ENCODE assay signal across 1 cellular context in the genomic region with DNA sequence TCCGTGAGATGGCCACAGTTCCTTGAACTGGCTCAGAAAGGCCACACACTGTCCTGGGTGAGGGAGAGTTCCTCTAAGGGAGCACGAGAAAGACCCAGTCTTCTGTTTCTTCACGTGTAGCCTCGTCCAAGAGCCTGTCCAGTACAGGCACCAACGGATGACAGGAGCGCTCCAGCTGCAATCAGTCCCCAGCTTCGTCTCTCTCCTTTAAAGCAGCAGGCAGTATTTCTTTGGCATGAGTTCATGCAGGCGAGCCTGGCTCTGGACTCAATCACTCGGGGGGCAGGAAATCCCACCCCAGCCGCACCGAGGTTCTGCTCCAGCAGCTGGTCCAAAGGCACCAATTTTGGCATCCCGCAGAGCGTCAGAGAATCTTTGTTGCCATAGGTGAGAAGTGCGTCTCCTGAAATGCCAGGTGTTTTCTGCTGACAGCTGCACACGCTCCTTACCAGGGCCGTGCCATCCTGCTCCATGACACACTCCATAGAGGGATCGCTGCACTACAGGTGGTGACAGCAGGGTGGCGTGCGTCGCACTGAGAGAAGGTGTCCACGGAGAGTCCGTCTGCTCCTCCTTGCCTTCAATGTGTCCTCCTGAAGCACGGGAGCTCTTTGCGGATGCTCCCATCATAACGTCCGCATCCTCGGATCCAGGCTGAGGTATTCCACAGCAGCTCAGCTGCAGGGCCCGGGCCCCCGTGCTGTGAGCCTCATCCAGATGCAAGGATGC.
A peak's percentile ranks its signal among the peaks of the same experiment; 100 is the strongest.
TF ChIP-seq lines count a peak whose summit lies in the region.

No MANE protein-coding gene starts in this region.

TF ChIP-seq in K562, 482 proteins besides CTCF, POLR2A, EP300 and RAD21 (continues in another document):
- TF ChIP-seq SMC3 (conservative IDR thresholded peaks at IDR 0.05; ENCODE audit: insufficient read depth, low read depth, low read length) (peak; percentile 70), FOSL1 (tag; conservative IDR thresholded peaks at IDR 0.05) (no peak), ZZZ3 (IDR thresholded peaks at IDR 0.05) (no peak), HNRNPLL (IDR thresholded peaks at IDR 0.05; ENCODE audit: low read depth, low read length, poor library complexity, severe bottlenecking) (peak; percentile 8), ZNF239 (CRISPR knock-in tag; IDR thresholded peaks at IDR 0.05) (no peak), ZNF707 (CRISPR knock-in tag; conservative IDR thresholded peaks at IDR 0.05) (no peak), MED1 (CRISPR knock-in tag; IDR thresholded peaks at IDR 0.05; ENCODE audit: borderline replicate concordance) (no peak), ARID2 (IDR thresholded peaks at IDR 0.05) (peak; percentile 29; the same call in 1 of the 2 replicates), RBM15 (IDR thresholded peaks at IDR 0.05; ENCODE audit: insufficient read depth, low read length) (no peak), SP1 (CRISPR knock-in tag; IDR thresholded peaks at IDR 0.05) (no peak), ZEB2 (IDR thresholded peaks at IDR 0.05) (no peak), MAFK (IDR thresholded peaks at IDR 0.05; ENCODE audit: low read length) (peak; percentile 2; the same call in 1 of the 2 replicates), MIER1 (IDR thresholded peaks at IDR 0.05; ENCODE audit: low read depth) (no peak), JUND (IDR thresholded peaks at IDR 0.05; ENCODE audit: borderline replicate concordance, low read depth, low read length) (0 out of 2 replicates have a peak, but pooled peaks have one; percentile 12), JUND (tag; IDR thresholded peaks at IDR 0.05; ENCODE audit: borderline replicate concordance, low read depth, low read length) (no peak), IFI16 (CRISPR knock-in tag; IDR thresholded peaks at IDR 0.05) (no peak), TCF3 (CRISPR knock-in tag; IDR thresholded peaks at IDR 0.05) (no peak), SRF (CRISPR knock-in tag; IDR thresholded peaks at IDR 0.05) (0 out of 4 replicates have a peak, but pooled peaks of 1 of the 2 experiments have one; percentile 29), U2AF1 (optimal IDR thresholded peaks at IDR 0.05; ENCODE audit: low read depth, low read length) (no peak), ZNF175 (CRISPR knock-in tag; IDR thresholded peaks at IDR 0.05; ENCODE audit: low read depth) (no peak), STAG1 (CRISPR knock-in tag; IDR thresholded peaks at IDR 0.05; ENCODE audit: borderline replicate concordance) (peak; percentile 9; the same call in 1 of the 2 replicates), ZKSCAN3 (CRISPR knock-in tag; IDR thresholded peaks at IDR 0.05) (no peak)
- TF ChIP-seq, protein P1, sequence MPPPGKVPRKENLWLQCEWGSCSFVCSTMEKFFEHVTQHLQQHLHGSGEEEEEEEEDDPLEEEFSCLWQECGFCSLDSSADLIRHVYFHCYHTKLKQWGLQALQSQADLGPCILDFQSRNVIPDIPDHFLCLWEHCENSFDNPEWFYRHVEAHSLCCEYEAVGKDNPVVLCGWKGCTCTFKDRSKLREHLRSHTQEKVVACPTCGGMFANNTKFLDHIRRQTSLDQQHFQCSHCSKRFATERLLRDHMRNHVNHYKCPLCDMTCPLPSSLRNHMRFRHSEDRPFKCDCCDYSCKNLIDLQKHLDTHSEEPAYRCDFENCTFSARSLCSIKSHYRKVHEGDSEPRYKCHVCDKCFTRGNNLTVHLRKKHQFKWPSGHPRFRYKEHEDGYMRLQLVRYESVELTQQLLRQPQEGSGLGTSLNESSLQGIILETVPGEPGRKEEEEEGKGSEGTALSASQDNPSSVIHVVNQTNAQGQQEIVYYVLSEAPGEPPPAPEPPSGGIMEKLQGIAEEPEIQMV (tag; conservative IDR thresholded peaks at IDR 0.05; ENCODE audit: low read depth) = 0 out of 2 replicates have a peak, but pooled peaks have one; percentile 24
- TF ChIP-seq, protein P2, sequence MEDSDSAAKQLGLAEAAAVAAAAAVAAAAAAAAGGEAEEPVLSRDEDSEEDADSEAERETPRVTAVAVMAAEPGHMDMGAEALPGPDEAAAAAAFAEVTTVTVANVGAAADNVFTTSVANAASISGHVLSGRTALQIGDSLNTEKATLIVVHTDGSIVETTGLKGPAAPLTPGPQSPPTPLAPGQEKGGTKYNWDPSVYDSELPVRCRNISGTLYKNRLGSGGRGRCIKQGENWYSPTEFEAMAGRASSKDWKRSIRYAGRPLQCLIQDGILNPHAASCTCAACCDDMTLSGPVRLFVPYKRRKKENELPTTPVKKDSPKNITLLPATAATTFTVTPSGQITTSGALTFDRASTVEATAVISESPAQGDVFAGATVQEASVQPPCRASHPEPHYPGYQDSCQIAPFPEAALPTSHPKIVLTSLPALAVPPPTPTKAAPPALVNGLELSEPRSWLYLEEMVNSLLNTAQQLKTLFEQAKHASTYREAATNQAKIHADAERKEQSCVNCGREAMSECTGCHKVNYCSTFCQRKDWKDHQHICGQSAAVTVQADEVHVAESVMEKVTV (CRISPR knock-in tag; IDR thresholded peaks at IDR 0.05) = peak; percentile 26; the same call in 1 of the 2 replicates
- TF ChIP-seq, protein P3, sequence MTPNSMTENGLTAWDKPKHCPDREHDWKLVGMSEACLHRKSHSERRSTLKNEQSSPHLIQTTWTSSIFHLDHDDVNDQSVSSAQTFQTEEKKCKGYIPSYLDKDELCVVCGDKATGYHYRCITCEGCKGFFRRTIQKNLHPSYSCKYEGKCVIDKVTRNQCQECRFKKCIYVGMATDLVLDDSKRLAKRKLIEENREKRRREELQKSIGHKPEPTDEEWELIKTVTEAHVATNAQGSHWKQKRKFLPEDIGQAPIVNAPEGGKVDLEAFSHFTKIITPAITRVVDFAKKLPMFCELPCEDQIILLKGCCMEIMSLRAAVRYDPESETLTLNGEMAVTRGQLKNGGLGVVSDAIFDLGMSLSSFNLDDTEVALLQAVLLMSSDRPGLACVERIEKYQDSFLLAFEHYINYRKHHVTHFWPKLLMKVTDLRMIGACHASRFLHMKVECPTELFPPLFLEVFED (CRISPR knock-in tag; conservative IDR thresholded peaks at IDR 0.05) = no peak
- TF ChIP-seq, protein P4, sequence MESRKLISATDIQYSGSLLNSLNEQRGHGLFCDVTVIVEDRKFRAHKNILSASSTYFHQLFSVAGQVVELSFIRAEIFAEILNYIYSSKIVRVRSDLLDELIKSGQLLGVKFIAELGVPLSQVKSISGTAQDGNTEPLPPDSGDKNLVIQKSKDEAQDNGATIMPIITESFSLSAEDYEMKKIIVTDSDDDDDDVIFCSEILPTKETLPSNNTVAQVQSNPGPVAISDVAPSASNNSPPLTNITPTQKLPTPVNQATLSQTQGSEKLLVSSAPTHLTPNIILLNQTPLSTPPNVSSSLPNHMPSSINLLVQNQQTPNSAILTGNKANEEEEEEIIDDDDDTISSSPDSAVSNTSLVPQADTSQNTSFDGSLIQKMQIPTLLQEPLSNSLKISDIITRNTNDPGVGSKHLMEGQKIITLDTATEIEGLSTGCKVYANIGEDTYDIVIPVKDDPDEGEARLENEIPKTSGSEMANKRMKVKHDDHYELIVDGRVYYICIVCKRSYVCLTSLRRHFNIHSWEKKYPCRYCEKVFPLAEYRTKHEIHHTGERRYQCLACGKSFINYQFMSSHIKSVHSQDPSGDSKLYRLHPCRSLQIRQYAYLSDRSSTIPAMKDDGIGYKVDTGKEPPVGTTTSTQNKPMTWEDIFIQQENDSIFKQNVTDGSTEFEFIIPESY (CRISPR knock-in tag; IDR thresholded peaks at IDR 0.05) = no peak
- TF ChIP-seq, protein P5, sequence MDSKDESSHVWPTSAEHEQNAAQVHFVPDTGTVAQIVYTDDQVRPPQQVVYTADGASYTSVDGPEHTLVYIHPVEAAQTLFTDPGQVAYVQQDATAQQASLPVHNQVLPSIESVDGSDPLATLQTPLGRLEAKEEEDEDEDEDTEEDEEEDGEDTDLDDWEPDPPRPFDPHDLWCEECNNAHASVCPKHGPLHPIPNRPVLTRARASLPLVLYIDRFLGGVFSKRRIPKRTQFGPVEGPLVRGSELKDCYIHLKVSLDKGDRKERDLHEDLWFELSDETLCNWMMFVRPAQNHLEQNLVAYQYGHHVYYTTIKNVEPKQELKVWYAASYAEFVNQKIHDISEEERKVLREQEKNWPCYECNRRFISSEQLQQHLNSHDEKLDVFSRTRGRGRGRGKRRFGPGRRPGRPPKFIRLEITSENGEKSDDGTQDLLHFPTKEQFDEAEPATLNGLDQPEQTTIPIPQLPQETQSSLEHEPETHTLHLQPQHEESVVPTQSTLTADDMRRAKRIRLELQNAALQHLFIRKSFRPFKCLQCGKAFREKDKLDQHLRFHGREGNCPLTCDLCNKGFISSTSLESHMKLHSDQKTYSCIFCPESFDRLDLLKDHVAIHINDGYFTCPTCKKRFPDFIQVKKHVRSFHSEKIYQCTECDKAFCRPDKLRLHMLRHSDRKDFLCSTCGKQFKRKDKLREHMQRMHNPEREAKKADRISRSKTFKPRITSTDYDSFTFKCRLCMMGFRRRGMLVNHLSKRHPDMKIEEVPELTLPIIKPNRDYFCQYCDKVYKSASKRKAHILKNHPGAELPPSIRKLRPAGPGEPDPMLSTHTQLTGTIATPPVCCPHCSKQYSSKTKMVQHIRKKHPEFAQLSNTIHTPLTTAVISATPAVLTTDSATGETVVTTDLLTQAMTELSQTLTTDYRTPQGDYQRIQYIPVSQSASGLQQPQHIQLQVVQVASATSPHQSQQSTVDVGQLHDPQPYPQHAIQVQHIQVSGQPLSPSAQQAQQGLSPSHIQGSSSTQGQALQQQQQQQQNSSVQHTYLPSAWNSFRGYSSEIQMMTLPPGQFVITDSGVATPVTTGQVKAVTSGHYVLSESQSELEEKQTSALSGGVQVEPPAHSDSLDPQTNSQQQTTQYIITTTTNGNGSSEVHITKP (IDR thresholded peaks at IDR 0.05; ENCODE audit: partially characterized antibody) = no peak
- TF ChIP-seq, protein P6, sequence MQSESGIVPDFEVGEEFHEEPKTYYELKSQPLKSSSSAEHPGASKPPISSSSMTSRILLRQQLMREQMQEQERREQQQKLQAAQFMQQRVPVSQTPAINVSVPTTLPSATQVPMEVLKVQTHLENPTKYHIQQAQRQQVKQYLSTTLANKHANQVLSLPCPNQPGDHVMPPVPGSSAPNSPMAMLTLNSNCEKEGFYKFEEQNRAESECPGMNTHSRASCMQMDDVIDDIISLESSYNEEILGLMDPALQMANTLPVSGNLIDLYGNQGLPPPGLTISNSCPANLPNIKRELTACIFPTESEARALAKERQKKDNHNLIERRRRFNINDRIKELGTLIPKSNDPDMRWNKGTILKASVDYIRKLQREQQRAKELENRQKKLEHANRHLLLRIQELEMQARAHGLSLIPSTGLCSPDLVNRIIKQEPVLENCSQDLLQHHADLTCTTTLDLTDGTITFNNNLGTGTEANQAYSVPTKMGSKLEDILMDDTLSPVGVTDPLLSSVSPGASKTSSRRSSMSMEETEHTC (IDR thresholded peaks at IDR 0.05) = no peak
- TF ChIP-seq, protein P7, sequence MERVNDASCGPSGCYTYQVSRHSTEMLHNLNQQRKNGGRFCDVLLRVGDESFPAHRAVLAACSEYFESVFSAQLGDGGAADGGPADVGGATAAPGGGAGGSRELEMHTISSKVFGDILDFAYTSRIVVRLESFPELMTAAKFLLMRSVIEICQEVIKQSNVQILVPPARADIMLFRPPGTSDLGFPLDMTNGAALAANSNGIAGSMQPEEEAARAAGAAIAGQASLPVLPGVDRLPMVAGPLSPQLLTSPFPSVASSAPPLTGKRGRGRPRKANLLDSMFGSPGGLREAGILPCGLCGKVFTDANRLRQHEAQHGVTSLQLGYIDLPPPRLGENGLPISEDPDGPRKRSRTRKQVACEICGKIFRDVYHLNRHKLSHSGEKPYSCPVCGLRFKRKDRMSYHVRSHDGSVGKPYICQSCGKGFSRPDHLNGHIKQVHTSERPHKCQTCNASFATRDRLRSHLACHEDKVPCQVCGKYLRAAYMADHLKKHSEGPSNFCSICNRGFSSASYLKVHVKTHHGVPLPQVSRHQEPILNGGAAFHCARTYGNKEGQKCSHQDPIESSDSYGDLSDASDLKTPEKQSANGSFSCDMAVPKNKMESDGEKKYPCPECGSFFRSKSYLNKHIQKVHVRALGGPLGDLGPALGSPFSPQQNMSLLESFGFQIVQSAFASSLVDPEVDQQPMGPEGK (CRISPR knock-in tag; IDR thresholded peaks at IDR 0.05; ENCODE audit: borderline replicate concordance) = no peak
- TF ChIP-seq, protein P8, sequence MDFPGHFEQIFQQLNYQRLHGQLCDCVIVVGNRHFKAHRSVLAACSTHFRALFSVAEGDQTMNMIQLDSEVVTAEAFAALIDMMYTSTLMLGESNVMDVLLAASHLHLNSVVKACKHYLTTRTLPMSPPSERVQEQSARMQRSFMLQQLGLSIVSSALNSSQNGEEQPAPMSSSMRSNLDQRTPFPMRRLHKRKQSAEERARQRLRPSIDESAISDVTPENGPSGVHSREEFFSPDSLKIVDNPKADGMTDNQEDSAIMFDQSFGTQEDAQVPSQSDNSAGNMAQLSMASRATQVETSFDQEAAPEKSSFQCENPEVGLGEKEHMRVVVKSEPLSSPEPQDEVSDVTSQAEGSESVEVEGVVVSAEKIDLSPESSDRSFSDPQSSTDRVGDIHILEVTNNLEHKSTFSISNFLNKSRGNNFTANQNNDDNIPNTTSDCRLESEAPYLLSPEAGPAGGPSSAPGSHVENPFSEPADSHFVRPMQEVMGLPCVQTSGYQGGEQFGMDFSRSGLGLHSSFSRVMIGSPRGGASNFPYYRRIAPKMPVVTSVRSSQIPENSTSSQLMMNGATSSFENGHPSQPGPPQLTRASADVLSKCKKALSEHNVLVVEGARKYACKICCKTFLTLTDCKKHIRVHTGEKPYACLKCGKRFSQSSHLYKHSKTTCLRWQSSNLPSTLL (IDR thresholded peaks at IDR 0.05) = no peak
- TF ChIP-seq, protein P9, sequence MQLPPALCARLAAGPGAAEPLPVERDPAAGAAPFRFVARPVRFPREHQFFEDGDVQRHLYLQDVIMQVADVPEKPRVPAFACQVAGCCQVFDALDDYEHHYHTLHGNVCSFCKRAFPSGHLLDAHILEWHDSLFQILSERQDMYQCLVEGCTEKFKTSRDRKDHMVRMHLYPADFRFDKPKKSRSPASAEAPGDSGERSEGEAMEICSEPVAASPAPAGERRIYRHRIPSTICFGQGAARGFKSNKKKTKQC (CRISPR knock-in tag; IDR thresholded peaks at IDR 0.05) = 0 out of 2 replicates have a peak, but pooled peaks have one; percentile 14
- TF ChIP-seq, protein P10, sequence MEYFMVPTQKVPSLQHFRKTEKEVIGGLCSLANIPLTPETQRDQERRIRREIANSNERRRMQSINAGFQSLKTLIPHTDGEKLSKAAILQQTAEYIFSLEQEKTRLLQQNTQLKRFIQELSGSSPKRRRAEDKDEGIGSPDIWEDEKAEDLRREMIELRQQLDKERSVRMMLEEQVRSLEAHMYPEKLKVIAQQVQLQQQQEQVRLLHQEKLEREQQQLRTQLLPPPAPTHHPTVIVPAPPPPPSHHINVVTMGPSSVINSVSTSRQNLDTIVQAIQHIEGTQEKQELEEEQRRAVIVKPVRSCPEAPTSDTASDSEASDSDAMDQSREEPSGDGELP (CRISPR knock-in tag; IDR thresholded peaks at IDR 0.05; ENCODE audit: borderline replicate concordance) = 0 out of 2 replicates have a peak, but pooled peaks have one; percentile 38
- TF ChIP-seq, protein P11, sequence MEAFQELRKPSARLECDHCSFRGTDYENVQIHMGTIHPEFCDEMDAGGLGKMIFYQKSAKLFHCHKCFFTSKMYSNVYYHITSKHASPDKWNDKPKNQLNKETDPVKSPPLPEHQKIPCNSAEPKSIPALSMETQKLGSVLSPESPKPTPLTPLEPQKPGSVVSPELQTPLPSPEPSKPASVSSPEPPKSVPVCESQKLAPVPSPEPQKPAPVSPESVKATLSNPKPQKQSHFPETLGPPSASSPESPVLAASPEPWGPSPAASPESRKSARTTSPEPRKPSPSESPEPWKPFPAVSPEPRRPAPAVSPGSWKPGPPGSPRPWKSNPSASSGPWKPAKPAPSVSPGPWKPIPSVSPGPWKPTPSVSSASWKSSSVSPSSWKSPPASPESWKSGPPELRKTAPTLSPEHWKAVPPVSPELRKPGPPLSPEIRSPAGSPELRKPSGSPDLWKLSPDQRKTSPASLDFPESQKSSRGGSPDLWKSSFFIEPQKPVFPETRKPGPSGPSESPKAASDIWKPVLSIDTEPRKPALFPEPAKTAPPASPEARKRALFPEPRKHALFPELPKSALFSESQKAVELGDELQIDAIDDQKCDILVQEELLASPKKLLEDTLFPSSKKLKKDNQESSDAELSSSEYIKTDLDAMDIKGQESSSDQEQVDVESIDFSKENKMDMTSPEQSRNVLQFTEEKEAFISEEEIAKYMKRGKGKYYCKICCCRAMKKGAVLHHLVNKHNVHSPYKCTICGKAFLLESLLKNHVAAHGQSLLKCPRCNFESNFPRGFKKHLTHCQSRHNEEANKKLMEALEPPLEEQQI (IDR thresholded peaks at IDR 0.05) = no peak
